In genomic region chr1:235206533-235207201, GRCh38 we compare ENCODE assay signal across 9 cellular contexts. TPM values are rescaled to one million over a fixed set of nuclear protein-coding genes. Genes with fewer than 3 reads are reported as not detected.
DNase-seq lines count a peak whose midpoint lies in the region; ATAC-seq and TF ChIP-seq lines count a peak whose summit lies in the region.
"Had no signal": no experiment of that assay in that cellular context is flagged by ENCODE, and none has a peak within 500 bp of the region (broad histone marks: within the 10 kb centered on the region; RNA-seq: fewer than 3 reads in every experiment).

No MANE protein-coding gene starts in this region.

- H3K27me3 Mint-ChIP-seq in activated naive CD8-positive, alpha-beta T cell, result no peaks in the 10 kb centered on the region
- no peaks in the 10 kb centered on the region for H3K27me3 Mint-ChIP-seq in natural killer cell (ENCODE audit: low read depth in 2 of 2)

- BruUV-seq in IMR-90 (replicated peaks; lab: Mats Ljungman, UMichigan), result no TSS peak

- TF ChIP-seq CTCF in IMR-90 (conservative IDR thresholded peaks at IDR 0.05; ENCODE audit: low read depth, low read length) (no peak), natural killer cell (IDR thresholded peaks at IDR 0.05) (no peak)

- no peak overlapping the region for H3K4me3 ChIP-seq in IMR-90 (ENCODE audit: insufficient read depth, low read depth, low read length)
- no peak overlapping the region for H3K4me3 ChIP-seq in right cardiac atrium (ENCODE audit: low read length)
- H3K4me3 ChIP-seq: thoracic aorta had no signal

- H2BK20ac ChIP-seq in IMR-90 (ENCODE audit: low read depth, low read length), result no peak overlapping the region

- no peak overlapping the region for H3K4ac ChIP-seq in IMR-90 (ENCODE audit: low read depth, low read length)

- no peak overlapping the region for H2AK5ac ChIP-seq in IMR-90 (ENCODE audit: low read depth, low read length)

- H3K9me3 ChIP-seq in IMR-90 (ENCODE audit: control insufficient read depth, insufficient read depth, low read length) (no peaks in the 10 kb centered on the region), right cardiac atrium (ENCODE audit: control insufficient read depth, low read length) (no peaks in the 10 kb centered on the region)
- H3K9me3 ChIP-seq: thoracic aorta had no signal

- H3K9me1 ChIP-seq in IMR-90 (ENCODE audit: insufficient read depth, low read length), result no peaks in the 10 kb centered on the region

- no peak for TF ChIP-seq RAD21 in IMR-90 (IDR thresholded peaks at IDR 0.05; ENCODE audit: low read length)

- WGBS in IMR-90 (ENCODE audit: extremely low coverage in 2 of 2, insufficient read length in 1 of 2), 2 experiments, result 88% methylated on average over 4 of the region's 4 CpGs; no CpG with 5 or more reads in 1 of the 2 experiments
- 86% methylated on average over 4 of the region's 4 CpGs for WGBS in right cardiac atrium

- no peak overlapping the region for H3K23ac ChIP-seq in IMR-90 (ENCODE audit: low read depth, low read length)

- intact Hi-C loops in IMR-90 (cut with micrococcal nuclease), result no loop called here
- intact Hi-C loops in natural killer cell (cut with micrococcal nuclease), result no loop called here
- intact Hi-C loops in right cardiac atrium (cut with DNase I), result no loop called here

- no peak overlapping the region for H3K18ac ChIP-seq in IMR-90 (ENCODE audit: low read depth, low read length)

- dilution Hi-C loops in IMR-90 (cut with HindIII; ENCODE audit: low sequenced_read_pairs, unreplicated experiment), result no loop called here

- H3K9me3 Mint-ChIP-seq in activated naive CD8-positive, alpha-beta T cell (ENCODE audit: low read depth), result no peaks in the 10 kb centered on the region
- H3K9me3 Mint-ChIP-seq in natural killer cell, result no peaks in the 10 kb centered on the region

- H3K79me1 ChIP-seq in IMR-90 (ENCODE audit: low read depth in 1 of 2, low read length in 2 of 2), result peaks cover 0 to 4% of the 10 kb centered on the region in 2 experiments; a peak in 2 of 4 replicates

- no peak overlapping the region for H2BK120ac ChIP-seq in IMR-90 (ENCODE audit: low read depth, low read length)

- H3K27ac ChIP-seq in IMR-90 (ENCODE audit: insufficient read depth, low read length) (no peak overlapping the region), right cardiac atrium (ENCODE audit: low read length) (no peak overlapping the region)
- H3K27ac ChIP-seq: thoracic aorta had no signal

- no peak overlapping the region for H3K14ac ChIP-seq in IMR-90 (replicated peaks; ENCODE audit: low read depth, low read length)

- POLR2A ChIA-PET in IMR-90 (lab: Charles Lee; ENCODE audit: unreplicated experiment), result interaction anchor here (0.5 kb wide), 1 partner anchor 206 kb away, joined by 10 read pairs; no protein-coding TSS in a partner anchor

- no peak overlapping the region for H3K4me2 ChIP-seq in IMR-90 (ENCODE audit: low read depth, low read length)

- no peak overlapping the region for H3K56ac ChIP-seq in IMR-90 (ENCODE audit: extremely low read depth, insufficient read depth, low read length)

- H2BK15ac ChIP-seq in IMR-90 (ENCODE audit: low read depth, low read length), result no peak overlapping the region

- no peak overlapping the region for H4K5ac ChIP-seq in IMR-90 (ENCODE audit: low read depth, low read length)

- H3K36me3 Mint-ChIP-seq in activated naive CD8-positive, alpha-beta T cell, result peaks cover 2% of the 10 kb centered on the region
- no peaks in the 10 kb centered on the region for H3K36me3 Mint-ChIP-seq in natural killer cell

- DNase-seq in EH (ENCODE audit: low read depth), result peak; percentile 19
- peak; percentile 46 for DNase-seq in IMR-90
- no peak for DNase-seq in natural killer cell
- no peak for DNase-seq in right cardiac atrium
- no peak for DNase-seq in islet precursor cell
- DNase-seq: NCI-H2029 had no signal

- TF ChIP-seq POLR2A in IMR-90 (IDR thresholded peaks at IDR 0.05; ENCODE audit: low read depth, low read length), result no peak

- peaks cover 29% of the 10 kb centered on the region for H3K4me1 Mint-ChIP-seq in activated naive CD8-positive, alpha-beta T cell (ENCODE audit: low read depth)
- peaks cover 7 to 21% of the 10 kb centered on the region in 2 donors for H3K4me1 Mint-ChIP-seq in natural killer cell

- H3K9ac ChIP-seq in IMR-90 (ENCODE audit: low read depth, low read length), result no peak overlapping the region

- H3K36me3 ChIP-seq in IMR-90 (ENCODE audit: control insufficient read depth, insufficient read depth, low read length), result peaks cover 22% of the 10 kb centered on the region

- H3K27me3 ChIP-seq in IMR-90 (ENCODE audit: control insufficient read depth, insufficient read depth, low read length) (no peaks in the 10 kb centered on the region), right cardiac atrium (ENCODE audit: control insufficient read depth, insufficient read depth) (no peaks in the 10 kb centered on the region)

- H2AK9ac ChIP-seq in IMR-90 (replicated peaks; ENCODE audit: low read depth, low read length, poor library complexity), result no peak overlapping the region

- H4K91ac ChIP-seq in IMR-90 (ENCODE audit: insufficient read depth, low read depth, low read length), result no peak overlapping the region

- H3K27ac Mint-ChIP-seq in activated naive CD8-positive, alpha-beta T cell, result peak overlapping the region; percentile 98
- H3K27ac Mint-ChIP-seq in natural killer cell, result peak overlapping the region; percentile 32 to 67

- H3K4me3 Mint-ChIP-seq in activated naive CD8-positive, alpha-beta T cell, result peak overlapping the region; percentile 71
- H3K4me3 Mint-ChIP-seq in natural killer cell, result no peak overlapping the region

- no peak overlapping the region for H4K8ac ChIP-seq in IMR-90 (ENCODE audit: low read depth in 2 of 2, low read length in 2 of 2)

- ATAC-seq in IMR-90 (ENCODE audit: low read depth) (no peak), natural killer cell (peak in 1 of 3 donors; percentile 36), right cardiac atrium (no peak), HG02571 (IDR thresholded peaks at IDR 0.05; ENCODE audit: unreplicated experiment) (no peak)

- CTCF ChIA-PET in IMR-90 (lab: Yijun Ruan, JAX), result no interaction called here

- in situ Hi-C loops in IMR-90 (cut with MboI; ENCODE audit: low sequenced_read_pairs), result no loop called here

- H2AFZ ChIP-seq in IMR-90 (replicated peaks; ENCODE audit: low read length, poor library complexity), result no peak overlapping the region

- no peak overlapping the region for H2BK5ac ChIP-seq in IMR-90 (ENCODE audit: low read depth, low read length, poor library complexity, severe bottlenecking)

- H3K4me1 ChIP-seq in IMR-90 (ENCODE audit: control insufficient read depth, insufficient read depth, low read length) (no peaks in the 10 kb centered on the region), right cardiac atrium (ENCODE audit: control insufficient read depth, insufficient read depth, low read length) (no peaks in the 10 kb centered on the region)

- no peaks in the 10 kb centered on the region for H4K20me1 ChIP-seq in IMR-90 (ENCODE audit: insufficient read depth, low read length)

TF ChIP-seq in IMR-90, 13 proteins besides CTCF, POLR2A, EP300 and RAD21:
- no peak for TF ChIP-seq MXI1 (IDR thresholded peaks at IDR 0.05; ENCODE audit: borderline replicate concordance, low read depth, low read length)
- no peak for TF ChIP-seq CHD1 (IDR thresholded peaks at IDR 0.05; ENCODE audit: low read depth, low read length)
- TF ChIP-seq ELK1 (IDR thresholded peaks at IDR 0.05; ENCODE audit: borderline replicate concordance, low read depth, low read length), result no peak
- no peak for TF ChIP-seq SMC3 (IDR thresholded peaks at IDR 0.05; ENCODE audit: low read depth, low read length)
- no peak for TF ChIP-seq MAZ (IDR thresholded peaks at IDR 0.05; ENCODE audit: borderline replicate concordance, low read depth, low read length)
- TF ChIP-seq RFX5 (IDR thresholded peaks at IDR 0.05; ENCODE audit: low read depth, low read length), result no peak
- TF ChIP-seq FOS (IDR thresholded peaks at IDR 0.05; ENCODE audit: low read depth, low read length), result no peak
- TF ChIP-seq NFE2L2 (IDR thresholded peaks at IDR 0.05; ENCODE audit: low read depth, low read length), result no peak
- TF ChIP-seq USF2 (IDR thresholded peaks at IDR 0.05; ENCODE audit: low read depth, low read length), result no peak
- TF ChIP-seq BHLHE40 (IDR thresholded peaks at IDR 0.05; ENCODE audit: low read depth, low read length), result no peak
- no peak for TF ChIP-seq CEBPB (IDR thresholded peaks at IDR 0.05; ENCODE audit: low read depth, low read length)
- TF ChIP-seq MAFK (IDR thresholded peaks at IDR 0.05; ENCODE audit: low read depth, low read length), result no peak
- TF ChIP-seq RCOR1 (IDR thresholded peaks at IDR 0.05; ENCODE audit: insufficient replicate concordance, low read length), result no peak

RNA-seq across cellular contexts. Expression of gene RBM34, which starts 45.6 kb away (rescaled TPM):
- total RNA-seq in IMR-90 (2012; rRNA removed), result 28.7 and 61.7 TPM in 2 replicates
- 31.8 and 34.0 TPM in 2 replicates for polyA plus RNA-seq in IMR-90 (2012; rRNA removed)
- polyA plus RNA-seq in IMR-90 (2012; cell fraction: cytosol; rRNA removed), result 11.0 and 16.7 TPM in 2 replicates
- polyA plus RNA-seq in IMR-90 (2012; cell fraction: nucleus; rRNA removed; ENCODE audit: low replicate concordance), result 5.5 and 27.9 TPM in 2 replicates
- total RNA-seq in natural killer cell, result 100 to 1,000 TPM; 163 to 187 (median 180) TPM
- 10 to 100 TPM; 44.8 to 57.4 (median 53.8) TPM for total RNA-seq in right cardiac atrium
- polyA plus RNA-seq in right cardiac atrium, result 60.3 TPM

Comparison
In these comparisons a context has a peak if more than half of its experiments do, and no peak if none do; other contexts are left out.
1. DNase-seq: peak in EH (single experiment) and IMR-90 (single experiment); none in natural killer cell (single experiment), right cardiac atrium (0 of 3) and islet precursor cell (single experiment).